In the genomic region with DNA sequence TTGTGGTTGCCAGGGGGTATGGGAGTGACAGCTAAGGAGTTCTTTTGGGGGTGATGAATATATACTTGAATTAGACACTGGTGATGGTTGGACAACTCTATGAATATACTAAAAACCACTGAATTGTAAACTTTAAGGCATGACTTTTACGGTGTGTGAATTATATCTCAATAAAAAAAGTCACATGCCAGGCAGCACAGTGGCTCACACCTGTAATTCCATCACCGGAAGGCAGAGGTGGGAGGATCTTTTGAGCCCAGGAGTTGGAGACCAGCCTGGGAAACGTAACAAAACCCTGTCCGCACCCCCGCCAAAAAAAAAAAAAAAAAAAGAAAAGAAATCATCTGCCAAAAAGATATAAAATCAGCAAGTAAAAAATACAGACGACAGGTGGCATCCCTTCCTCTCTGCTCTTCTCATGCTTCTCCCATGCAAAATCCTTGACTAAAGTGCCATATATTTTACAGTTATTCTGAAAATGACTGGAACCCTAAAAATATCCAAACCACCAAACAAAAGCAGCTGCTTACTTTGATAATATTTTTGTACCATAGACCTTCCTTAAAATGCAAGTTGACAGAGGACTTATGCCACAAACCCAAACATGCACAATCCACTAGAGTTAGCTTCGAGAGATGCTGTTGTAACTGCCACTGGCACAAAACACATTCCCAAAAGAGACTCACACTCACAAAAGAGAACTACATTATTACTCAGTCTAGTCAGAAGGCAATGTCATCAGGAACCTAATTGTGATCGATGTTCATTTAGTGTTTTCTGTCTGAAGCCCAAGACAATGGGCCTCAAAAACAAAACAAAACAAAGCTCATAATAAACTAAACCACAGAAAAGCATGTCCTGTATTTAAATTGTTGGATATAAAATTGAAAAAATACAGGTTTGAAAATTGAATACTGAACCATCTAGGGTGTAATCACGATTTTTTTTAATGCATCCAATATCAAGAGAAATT, we compare ENCODE assay signal across 10 cellular contexts. TPM values are rescaled to one million over a fixed set of nuclear protein-coding genes. Genes with fewer than 3 reads are reported as not detected.
A peak's percentile ranks its signal among the peaks of the same experiment; 100 is the strongest.
DNase-seq lines count a peak whose midpoint lies in the region; ATAC-seq, FAIRE-seq and TF ChIP-seq lines count a peak whose summit lies in the region.
"Had no signal": no experiment of that assay in that cellular context is flagged by ENCODE, and none has a peak within 500 bp of the region (broad histone marks: within the 10 kb centered on the region; RNA-seq: fewer than 3 reads in every experiment).

No MANE protein-coding gene starts in this region.

- H3K9ac ChIP-seq in skeletal muscle satellite cell (ENCODE audit: low read depth, low read length): no peak overlapping the region

- TF ChIP-seq POLR2A in H54 (IDR thresholded peaks at IDR 0.05; ENCODE audit: low read depth, low read length): no peak

- no peak for ATAC-seq in HG03460 (IDR thresholded peaks at IDR 0.05; ENCODE audit: unreplicated experiment)

- DNase-seq in SIG-M5 treated with dmso at 0.1 percent for 504 hours (lab: John Stamatoyannopoulos, UW; ENCODE audit: unreplicated experiment) (peak; percentile 50), SIG-M5 (lab: John Stamatoyannopoulos, UW) (no peak), MV-4-11 (lab: John Stamatoyannopoulos, UW) (peak; percentile 40), dorsolateral prefrontal cortex (no peak), iPS-NIHi7 (ENCODE audit: extremely low spot score) (no peak), H54 (ENCODE audit: insufficient read length, low spot score) (no peak)
- DNase-seq: NCI-H446 had no signal

- H3K36me3 ChIP-seq in skeletal muscle satellite cell (ENCODE audit: insufficient read depth, low read length): no peaks in the 10 kb centered on the region

- peak overlapping the region in 24 of 59 donors; percentile 3 to 87 (median 28) for H3K27ac ChIP-seq in dorsolateral prefrontal cortex

- TF ChIP-seq CTCF in dorsolateral prefrontal cortex (IDR thresholded peaks at IDR 0.05 in 54 of 56, conservative IDR thresholded peaks at IDR 0.05 in 2 of 56; ENCODE audit: low read depth in 1 of 56, partially characterized antibody in 56 of 56): peak in 2 of 56 donors; percentile 7 to 10

- H3K9me3 ChIP-seq in skeletal muscle satellite cell (replicated peaks; ENCODE audit: low read length): no peaks in the 10 kb centered on the region

- no peak for FAIRE-seq in H54 (lab: Jason Lieb, UNC)
- FAIRE-seq: A204.1 had no signal

- H3K4me2 ChIP-seq in skeletal muscle satellite cell (ENCODE audit: low read length): peak overlapping the region; percentile 81

- H3K4me3 ChIP-seq in dorsolateral prefrontal cortex (peak overlapping the region in 39 of 59 donors; percentile 1 to 99 (median 88)), skeletal muscle satellite cell (ENCODE audit: low read length) (no peak overlapping the region)

- H3K27me3 ChIP-seq in dorsolateral prefrontal cortex (no peaks in the 10 kb centered on the region), skeletal muscle satellite cell (ENCODE audit: control insufficient read depth, insufficient read depth, low read length) (no peaks in the 10 kb centered on the region)

- intact Hi-C loops in dorsolateral prefrontal cortex (cut with DNase I): loop anchor here in 1 of 2 donors (5.0 to 10.0 kb wide), 2 partner anchors 107 to 345 kb away; a partner anchor contains a TSS

- H3K4me1 ChIP-seq in skeletal muscle satellite cell (ENCODE audit: control insufficient read depth, insufficient read depth, low read length): peaks cover 19% of the 10 kb centered on the region

RNA-seq across cellular contexts. Expression of a gene that starts 2.5 kb away (rescaled TPM):
- total RNA-seq in dorsolateral prefrontal cortex: 10 to 100 TPM in 94 of 120 experiments, 1 to 10 TPM in 26; 5.6 to 17.2 (median 11.7) TPM
- 12.5 and 15.2 TPM in 2 replicates for total RNA-seq in skeletal muscle satellite cell (2012; rRNA removed)

RNA-seq across cellular contexts. Expression of a gene that starts 9.7 kb away (rescaled TPM):
- total RNA-seq in dorsolateral prefrontal cortex: 1 to 10 TPM; 1.3 to 4.1 (median 2.3) TPM
- total RNA-seq in skeletal muscle satellite cell (2012; rRNA removed): 3.0 and 3.5 TPM in 2 replicates

Comparison
In these comparisons a context has a peak if more than half of its experiments do, and no peak if none do; other contexts are left out.
1. DNase-seq: peak in SIG-M5 treated with dmso at 0.1 percent for 504 hours (single experiment) and MV-4-11 (single experiment); none in SIG-M5 (single experiment), dorsolateral prefrontal cortex (0 of 10), iPS-NIHi7 (single experiment) and H54 (single experiment).